10 cellular contexts compared by ENCODE assay signal in the genomic region with DNA sequence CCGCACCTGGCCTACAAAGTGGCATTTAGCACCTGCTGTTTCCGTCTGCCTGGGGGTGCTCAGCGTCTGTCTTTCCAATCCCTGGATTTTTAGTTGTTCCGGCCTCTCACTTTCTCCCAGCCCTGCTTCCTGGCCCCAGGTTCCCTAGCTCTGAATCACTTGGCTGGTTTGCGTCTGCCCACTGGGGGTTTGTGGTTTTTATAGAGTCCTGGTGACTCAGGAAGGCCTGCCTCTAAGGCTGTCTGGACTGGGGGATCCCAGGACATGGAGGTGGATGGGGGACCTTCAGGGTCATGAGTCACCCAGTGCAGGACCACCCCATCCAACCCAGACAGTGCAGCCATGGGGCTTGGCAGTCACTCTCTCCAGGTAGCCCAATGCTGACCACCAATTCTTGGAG. TPM values are rescaled to one million over a fixed set of nuclear protein-coding genes. Genes with fewer than 3 reads are reported as not detected.
DNase-seq lines count a peak whose midpoint lies in the region; ATAC-seq, FAIRE-seq and TF ChIP-seq lines count a peak whose summit lies in the region.
"Had no signal": no experiment of that assay in that cellular context is flagged by ENCODE, and none has a peak within 500 bp of the region (broad histone marks: within the 10 kb centered on the region; RNA-seq: fewer than 3 reads in every experiment).

No MANE protein-coding gene starts in this region.

- TF ChIP-seq CTCF in A549 (IDR thresholded peaks at IDR 0.05), result no peak
- TF ChIP-seq CTCF in adrenal gland (IDR thresholded peaks at IDR 0.05), result no peak
- no peak for TF ChIP-seq CTCF in hepatocyte (IDR thresholded peaks at IDR 0.05; ENCODE audit: poor library complexity)

- no peaks in the 10 kb centered on the region for H3K27me3 ChIP-seq in adrenal gland
- no peaks in the 10 kb centered on the region for H3K27me3 ChIP-seq in hepatocyte

- H3K27ac Mint-ChIP-seq in T-helper 2 cell treated with Interferon-gamma antibody and Interleukin-4, amounts not matched to agents 5 μg/mL and 100 μg/mL, for 36 hours, result no peak overlapping the region

- H3K4me2 ChIP-seq in A549 (0 out of 3 replicates have a peak overlapping the region, but pooled peaks have one; percentile 18), hepatocyte (no peak overlapping the region)

- peak; percentile 31 to 59 for DNase-seq in A549 (ENCODE audit: low read depth in 1 of 2, low spot score in 1 of 2)
- DNase-seq in HK-2 (ENCODE audit: unreplicated experiment), result peak; percentile 85
- DNase-seq in adrenal gland, result peak in 6 of 7 donors; percentile 64 to 75 (median 70)
- DNase-seq in hepatocyte (ENCODE audit: low spot score), result peak; percentile 45
- no peak for DNase-seq in T-helper 2 cell treated with Interferon-gamma antibody and Interleukin-4, amounts not matched to agents 5 μg/mL and 100 μg/mL, for 36 hours (ENCODE audit: low spot score)
- DNase-seq in posterior vena cava (ENCODE audit: low spot score), result no peak
- DNase-seq: foreskin melanocyte had no signal

- H3K79me2 ChIP-seq in hepatocyte, result peaks cover 24% of the 10 kb centered on the region
- H3K79me2 ChIP-seq: parathyroid adenoma had no signal

- no peak for TF ChIP-seq EP300 in A549 (IDR thresholded peaks at IDR 0.05)

- H3K9me3 Mint-ChIP-seq in T-helper 2 cell treated with Interferon-gamma antibody and Interleukin-4, amounts not matched to agents 5 μg/mL and 100 μg/mL, for 36 hours, result no peaks in the 10 kb centered on the region

- POLR2A ChIA-PET in A549 (lab: Yijun Ruan, JAX), result no interaction called here

- peaks cover 8% of the 10 kb centered on the region for H4K20me1 ChIP-seq in hepatocyte (ENCODE audit: insufficient read depth, poor library complexity, severe bottlenecking)

- H3K27me3 Mint-ChIP-seq in T-helper 2 cell treated with Interferon-gamma antibody and Interleukin-4, amounts not matched to agents 5 μg/mL and 100 μg/mL, for 36 hours (ENCODE audit: low read depth), result no peaks in the 10 kb centered on the region

- H3K4me3 Mint-ChIP-seq in T-helper 2 cell treated with Interferon-gamma antibody and Interleukin-4, amounts not matched to agents 5 μg/mL and 100 μg/mL, for 36 hours, result no peak overlapping the region

- H3K4me3 ChIP-seq in A549 (no peak overlapping the region), adrenal gland (no peak overlapping the region), hepatocyte (no peak overlapping the region)

- H3K4me1 Mint-ChIP-seq in T-helper 2 cell treated with Interferon-gamma antibody and Interleukin-4, amounts not matched to agents 5 μg/mL and 100 μg/mL, for 36 hours (ENCODE audit: low read depth), result no peaks in the 10 kb centered on the region

- H3K9me2 ChIP-seq in hepatocyte (replicated peaks; ENCODE audit: insufficient read depth), result no peaks in the 10 kb centered on the region

- H3K9me3 ChIP-seq in A549 (no peaks in the 10 kb centered on the region), adrenal gland (replicated peaks in 1 of 3) (no peaks in the 10 kb centered on the region), hepatocyte (ENCODE audit: low read depth) (no peaks in the 10 kb centered on the region)

- CTCF ChIA-PET in A549 (lab: Yijun Ruan, JAX), result no interaction called here

- no peak for FAIRE-seq in A549 (lab: Jason Lieb, UNC)

- H2AFZ ChIP-seq in hepatocyte, result no peak overlapping the region
- H2AFZ ChIP-seq: parathyroid adenoma had no signal

- H3K36me3 Mint-ChIP-seq in T-helper 2 cell treated with Interferon-gamma antibody and Interleukin-4, amounts not matched to agents 5 μg/mL and 100 μg/mL, for 36 hours (ENCODE audit: low read depth), result no peaks in the 10 kb centered on the region

- no peak for TF ChIP-seq RAD21 in A549 (conservative IDR thresholded peaks at IDR 0.05 in 1 of 2, IDR thresholded peaks at IDR 0.05 in 1 of 2)

- intact Hi-C loops in adrenal gland (cut with DNase I) (no loop called here), posterior vena cava (cut with DNase I) (loop anchor here in 1 of 2 donors (10.0 kb wide), 1 partner anchor 1839 kb away; no protein-coding TSS in a partner anchor)

- TF ChIP-seq POLR2A in A549 (IDR thresholded peaks at IDR 0.05; ENCODE audit: low read length) (no peak), adrenal gland (IDR thresholded peaks at IDR 0.05) (peak in 1 of 2 donors; percentile 48)

- H3K36me3 ChIP-seq in adrenal gland (replicated peaks in 1 of 2) (peaks cover 0 to 11% of the 10 kb centered on the region in 2 donors), hepatocyte (replicated peaks; ENCODE audit: insufficient read depth, low read depth) (no peaks in the 10 kb centered on the region)

- peak overlapping the region in 1 of 2 experiments; percentile 70; a peak in 2 of 6 replicates for H3K27ac ChIP-seq in A549
- peak overlapping the region in 3 of 5 donors; percentile 15 to 60 (median 56) for H3K27ac ChIP-seq in adrenal gland
- H3K27ac ChIP-seq in hepatocyte, result no peak overlapping the region
- H3K27ac ChIP-seq: parathyroid adenoma had no signal

- ATAC-seq in A549 (peak; percentile 86 to 88), HG02884 (IDR thresholded peaks at IDR 0.05; ENCODE audit: unreplicated experiment) (no peak), GM19035 (IDR thresholded peaks at IDR 0.05; ENCODE audit: unreplicated experiment) (no peak)

- 50% methylated on average over 4 of the region's 5 CpGs for WGBS in A549 (ENCODE audit: missing lambda C conversion rate)
- 61 to 68% (median 65%) methylated on average over 5 of the region's 5 CpGs for WGBS in adrenal gland, 4 donors
- 83% methylated on average over 5 of the region's 5 CpGs for WGBS in hepatocyte (ENCODE audit: low lambda C conversion rate, missing lambda C conversion rate)

- H3K4me1 ChIP-seq in A549, result peaks cover 7% of the 10 kb centered on the region; the same call in 2 of the 3 replicates
- peaks cover 14 to 18% of the 10 kb centered on the region in 2 donors for H3K4me1 ChIP-seq in adrenal gland (replicated peaks in 1 of 2)
- H3K4me1 ChIP-seq in hepatocyte (ENCODE audit: insufficient read depth), result peaks cover 16% of the 10 kb centered on the region
- H3K4me1 ChIP-seq: parathyroid adenoma had no signal

TF ChIP-seq in A549, 52 proteins besides CTCF, POLR2A, EP300 and RAD21:
- no peak for TF ChIP-seq FOSL2 (IDR thresholded peaks at IDR 0.05)
- TF ChIP-seq FOSL2 (CRISPR knock-in tag; IDR thresholded peaks at IDR 0.05), result peak; percentile 34; the same call in 1 of the 2 replicates
- TF ChIP-seq, protein P1, sequence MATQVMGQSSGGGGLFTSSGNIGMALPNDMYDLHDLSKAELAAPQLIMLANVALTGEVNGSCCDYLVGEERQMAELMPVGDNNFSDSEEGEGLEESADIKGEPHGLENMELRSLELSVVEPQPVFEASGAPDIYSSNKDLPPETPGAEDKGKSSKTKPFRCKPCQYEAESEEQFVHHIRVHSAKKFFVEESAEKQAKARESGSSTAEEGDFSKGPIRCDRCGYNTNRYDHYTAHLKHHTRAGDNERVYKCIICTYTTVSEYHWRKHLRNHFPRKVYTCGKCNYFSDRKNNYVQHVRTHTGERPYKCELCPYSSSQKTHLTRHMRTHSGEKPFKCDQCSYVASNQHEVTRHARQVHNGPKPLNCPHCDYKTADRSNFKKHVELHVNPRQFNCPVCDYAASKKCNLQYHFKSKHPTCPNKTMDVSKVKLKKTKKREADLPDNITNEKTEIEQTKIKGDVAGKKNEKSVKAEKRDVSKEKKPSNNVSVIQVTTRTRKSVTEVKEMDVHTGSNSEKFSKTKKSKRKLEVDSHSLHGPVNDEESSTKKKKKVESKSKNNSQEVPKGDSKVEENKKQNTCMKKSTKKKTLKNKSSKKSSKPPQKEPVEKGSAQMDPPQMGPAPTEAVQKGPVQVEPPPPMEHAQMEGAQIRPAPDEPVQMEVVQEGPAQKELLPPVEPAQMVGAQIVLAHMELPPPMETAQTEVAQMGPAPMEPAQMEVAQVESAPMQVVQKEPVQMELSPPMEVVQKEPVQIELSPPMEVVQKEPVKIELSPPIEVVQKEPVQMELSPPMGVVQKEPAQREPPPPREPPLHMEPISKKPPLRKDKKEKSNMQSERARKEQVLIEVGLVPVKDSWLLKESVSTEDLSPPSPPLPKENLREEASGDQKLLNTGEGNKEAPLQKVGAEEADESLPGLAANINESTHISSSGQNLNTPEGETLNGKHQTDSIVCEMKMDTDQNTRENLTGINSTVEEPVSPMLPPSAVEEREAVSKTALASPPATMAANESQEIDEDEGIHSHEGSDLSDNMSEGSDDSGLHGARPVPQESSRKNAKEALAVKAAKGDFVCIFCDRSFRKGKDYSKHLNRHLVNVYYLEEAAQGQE (IDR thresholded peaks at IDR 0.05), result no peak

RNA-seq across cellular contexts. Expression of a gene that starts 53.5 kb away (rescaled TPM):
- polyA plus RNA-seq in A549 (2011; rRNA removed), result 16.2 and 33.0 TPM in 2 replicates
- polyA plus RNA-seq in A549 (2012; cell fraction: cytosol; rRNA removed), result 15.8 and 20.6 TPM in 2 replicates
- 11.7 and 27.6 TPM in 2 replicates for polyA plus RNA-seq in A549 (2012; cell fraction: nucleus; rRNA removed)
- polyA plus RNA-seq in A549 (2017; fragmentation: RNase III; extraction: RNeasy Plus Mini Kit Qiagen cat#74134 plus additional on column Dnase treatment), result 64.8 to 70.4 TPM (median 68.9 TPM) in 3 replicates
- polyA minus RNA-seq in A549 (2011; rRNA and poly(A)+ RNA removed), result 14.1 and 16.1 TPM in 2 replicates
- total RNA-seq in adrenal gland, result 100 to 1,000 TPM in 7 of 8 donors, 10 to 100 TPM in 1; 75.4 to 160 (median 107) TPM
- polyA plus RNA-seq in adrenal gland, result 100 to 1,000 TPM in 1 of 3 donors, 10 to 100 TPM in 2; 24.9 to 174 (median 28.7) TPM
- total RNA-seq in hepatocyte, result 60.9 and 77.4 TPM in 2 replicates
- 81.8 and 91.6 TPM in 2 replicates for polyA plus RNA-seq in hepatocyte
- 10 to 100 TPM; 40.9 to 41.9 TPM for total RNA-seq in posterior vena cava

RNA-seq across cellular contexts. Expression of a gene that starts 53.6 kb away (rescaled TPM):
- 3.6 and 5.0 TPM in 2 replicates for polyA plus RNA-seq in A549 (2011; rRNA removed)
- polyA plus RNA-seq in A549 (2012; cell fraction: cytosol; rRNA removed), result 4.2 and 4.6 TPM in 2 replicates
- polyA plus RNA-seq in A549 (2012; cell fraction: nucleus; rRNA removed), result 7.7 and 8.4 TPM in 2 replicates
- 3.4 to 4.2 TPM (median 4.0 TPM) in 3 replicates for polyA plus RNA-seq in A549 (2017; fragmentation: RNase III; extraction: RNeasy Plus Mini Kit Qiagen cat#74134 plus additional on column Dnase treatment)
- polyA minus RNA-seq in A549 (2011; rRNA and poly(A)+ RNA removed), result 5.0 and 6.0 TPM in 2 replicates
- 10 to 100 TPM in 6 of 8 donors, 1 to 10 TPM in 2; 5.8 to 21.6 (median 13.7) TPM for total RNA-seq in adrenal gland
- 1 to 10 TPM; 2.7 to 6.7 (median 5.2) TPM for polyA plus RNA-seq in adrenal gland
- total RNA-seq in hepatocyte, result 3.4 and 7.5 TPM in 2 replicates
- 3.1 and 4.5 TPM in 2 replicates for polyA plus RNA-seq in hepatocyte
- total RNA-seq in posterior vena cava, result 1 to 10 TPM; 5.0 to 6.7 TPM

Comparison
In these comparisons a context has a peak if more than half of its experiments do, and no peak if none do; other contexts are left out.
1. ATAC-seq: peak in A549 (2 of 2); none in HG02884 (single experiment) and GM19035 (single experiment).
2. DNase-seq: peak in A549 (2 of 2), HK-2 (single experiment), adrenal gland (6 of 7) and hepatocyte (single experiment); none in T-helper 2 cell treated with Interferon-gamma antibody and Interleukin-4, amounts not matched to agents 5 μg/mL and 100 μg/mL, for 36 hours (single experiment) and posterior vena cava (single experiment).